Comparison of ENCODE assay signal across 28 cellular contexts in genomic region chr20:37417146-37417856, GRCh38.
"Had no signal": no experiment of that assay in that cellular context is flagged by ENCODE, and none has a peak within 500 bp of the region (broad histone marks: within the 10 kb centered on the region; RNA-seq: fewer than 3 reads in every experiment).

No MANE protein-coding gene starts in this region.

- H3K9me3 ChIP-seq: left ventricle myocardium inferior, pancreas, prostate gland, sigmoid colon, tibial nerve, uterus had no signal

- DNase-seq: activated CD4-positive, alpha-beta T cell treated with anti-CD3 and anti-CD28 coated beads for 36 hours; activated CD4-positive, CD25-positive, alpha-beta regulatory T cell; activated CD8-positive, alpha-beta memory T cell treated with anti-CD3 and anti-CD28 coated beads, Interleukin-2, amount 10 ng/mL, durations not matched to agents 7 days and 5 days; activated CD8-positive, alpha-beta T cell treated with anti-CD3 and anti-CD28 coated beads, Interleukin-2, amount 10 ng/mL, durations not matched to agents 7 days and 5 days; activated naive CD8-positive, alpha-beta T cell treated with anti-CD3 and anti-CD28 coated beads, Interleukin-2, amount 50 U/mL, for 24 hours; activated T-cell treated with anti-CD3 and anti-CD28 coated beads, Interleukin-2, amount 50 U/mL, for 48 hours; amygdala; caudate nucleus; cortex of kidney; effector memory CD8-positive, alpha-beta T cell; foreskin melanocyte; islet precursor cell; left ventricle myocardium inferior; mesendoderm; natural killer cell; pancreas; sigmoid colon; stimulated activated CD4-positive, alpha-beta T cell treated with anti-CD3 and anti-CD28 coated beads, Interleukin-15, amount 100 ng/mL, for 24 hours; stimulated activated naive CD4-positive, alpha-beta T cell treated with Interleukin-2 at 50 U/mL for 16 hours; T-helper 1 cell; uterus had no signal

- H3K36me3 ChIP-seq: left ventricle myocardium inferior, pancreas, prostate gland, sigmoid colon, tibial nerve, uterus had no signal

- ATAC-seq: activated CD4-positive, alpha-beta T cell treated with anti-CD3 and anti-CD28 coated beads for 36 hours; activated CD8-positive, alpha-beta memory T cell treated with anti-CD3 and anti-CD28 coated beads, Interleukin-2, amount 10 ng/mL, durations not matched to agents 7 days and 5 days; activated CD8-positive, alpha-beta T cell treated with anti-CD3 and anti-CD28 coated beads, Interleukin-2, amount 10 ng/mL, durations not matched to agents 7 days and 5 days; activated naive CD8-positive, alpha-beta T cell treated with anti-CD3 and anti-CD28 coated beads, Interleukin-2, amount 50 U/mL, for 24 hours; effector memory CD8-positive, alpha-beta T cell; natural killer cell; pancreas had no signal

- H3K4me3 ChIP-seq: left ventricle myocardium inferior, lung, pancreas, prostate gland, sigmoid colon, tibial nerve, uterus had no signal

- H3K36me3 Mint-ChIP-seq: activated CD8-positive, alpha-beta memory T cell treated with anti-CD3 and anti-CD28 coated beads, Interleukin-2, amount 10 ng/mL, durations not matched to agents 7 days and 5 days; activated naive CD4-positive, alpha-beta T cell treated with anti-CD3 and anti-CD28 coated beads, Interleukin-2, amount 50 U/mL, for 24 hours; natural killer cell had no signal

- H3K27me3 ChIP-seq: pancreas, uterus had no signal

- H3K4me1 ChIP-seq: pancreas, prostate gland, uterus had no signal

- H3K4me3 Mint-ChIP-seq: activated CD4-positive, alpha-beta T cell treated with anti-CD3 and anti-CD28 coated beads for 36 hours; activated CD8-positive, alpha-beta memory T cell treated with anti-CD3 and anti-CD28 coated beads, Interleukin-2, amount 10 ng/mL, durations not matched to agents 7 days and 5 days; activated CD8-positive, alpha-beta T cell treated with anti-CD3 and anti-CD28 coated beads, Interleukin-2, amount 10 ng/mL, durations not matched to agents 7 days and 5 days; activated naive CD4-positive, alpha-beta T cell treated with anti-CD3 and anti-CD28 coated beads, Interleukin-2, amount 50 U/mL, for 24 hours; activated naive CD8-positive, alpha-beta T cell treated with anti-CD3 and anti-CD28 coated beads, Interleukin-2, amount 50 U/mL, for 24 hours; effector memory CD8-positive, alpha-beta T cell; natural killer cell; T-helper 2 cell treated with Interferon-gamma antibody and Interleukin-4, amounts not matched to agents 5 μg/mL and 100 μg/mL, for 36 hours had no signal

- H3K27ac ChIP-seq: left ventricle myocardium inferior, pancreas, prostate gland, sigmoid colon, tibial nerve, uterus had no signal

- H3K9me3 Mint-ChIP-seq: activated naive CD4-positive, alpha-beta T cell treated with anti-CD3 and anti-CD28 coated beads, Interleukin-2, amount 50 U/mL, for 24 hours; activated naive CD8-positive, alpha-beta T cell treated with anti-CD3 and anti-CD28 coated beads, Interleukin-2, amount 50 U/mL, for 24 hours; activated T-helper 2 cell treated with anti-CD3 and anti-CD28 coated beads, Interferon-gamma antibody, Interleukin-2, Interleukin-4, amounts not matched to agents 10 μg/mL and 5 μg/mL and 100 μg/mL, durations not matched to agents 14 hours and 24 hours and 36 hours; effector memory CD8-positive, alpha-beta T cell; natural killer cell; T-helper 2 cell treated with Interferon-gamma antibody and Interleukin-4, amounts not matched to agents 5 μg/mL and 100 μg/mL, for 36 hours had no signal

- FAIRE-seq: endothelial cell of umbilical vein, pancreas had no signal

- H3K27ac Mint-ChIP-seq: activated CD4-positive, alpha-beta T cell treated with anti-CD3 and anti-CD28 coated beads for 36 hours; activated CD8-positive, alpha-beta memory T cell treated with anti-CD3 and anti-CD28 coated beads, Interleukin-2, amount 10 ng/mL, durations not matched to agents 7 days and 5 days; activated CD8-positive, alpha-beta T cell treated with anti-CD3 and anti-CD28 coated beads, Interleukin-2, amount 10 ng/mL, durations not matched to agents 7 days and 5 days; activated naive CD4-positive, alpha-beta T cell treated with anti-CD3 and anti-CD28 coated beads, Interleukin-2, amount 50 U/mL, for 24 hours; activated naive CD8-positive, alpha-beta T cell treated with anti-CD3 and anti-CD28 coated beads, Interleukin-2, amount 50 U/mL, for 24 hours; activated T-helper 2 cell treated with anti-CD3 and anti-CD28 coated beads, Interferon-gamma antibody, Interleukin-2, Interleukin-4, amounts not matched to agents 10 μg/mL and 5 μg/mL and 100 μg/mL, durations not matched to agents 14 hours and 24 hours and 36 hours; effector memory CD8-positive, alpha-beta T cell; natural killer cell; T-helper 2 cell treated with Interferon-gamma antibody and Interleukin-4, amounts not matched to agents 5 μg/mL and 100 μg/mL, for 36 hours had no signal

- H3K4me1 Mint-ChIP-seq: activated CD4-positive, alpha-beta T cell treated with anti-CD3 and anti-CD28 coated beads for 36 hours; activated CD8-positive, alpha-beta memory T cell treated with anti-CD3 and anti-CD28 coated beads, Interleukin-2, amount 10 ng/mL, durations not matched to agents 7 days and 5 days; activated naive CD4-positive, alpha-beta T cell treated with anti-CD3 and anti-CD28 coated beads, Interleukin-2, amount 50 U/mL, for 24 hours; activated naive CD8-positive, alpha-beta T cell treated with anti-CD3 and anti-CD28 coated beads, Interleukin-2, amount 50 U/mL, for 24 hours; natural killer cell had no signal
